ENCODE assay signal across 1 cellular context in genomic region chr2:211860224-211860623, GRCh38.
TF ChIP-seq lines count a peak whose summit lies in the region.

No MANE protein-coding gene starts in this region.

TF ChIP-seq in HEK293, 187 proteins besides CTCF, POLR2A, EP300 and RAD21 (continued from another document and continues in another):
- no peak for TF ChIP-seq ZSCAN18 (tag by site-specific recombination; IDR thresholded peaks at IDR 0.05)
- no peak for TF ChIP-seq ZNF155 (tag by site-specific recombination; IDR thresholded peaks at IDR 0.05)
- TF ChIP-seq ZNF449 (tag by site-specific recombination; IDR thresholded peaks at IDR 0.05): no peak
- no peak for TF ChIP-seq ZNF121 (tag by site-specific recombination; IDR thresholded peaks at IDR 0.05)
- TF ChIP-seq ZBTB48 (tag by site-specific recombination; IDR thresholded peaks at IDR 0.05): no peak
- peak; percentile 93 for TF ChIP-seq OSR2 (tag by site-specific recombination; IDR thresholded peaks at IDR 0.05)
- TF ChIP-seq ZNF610 (tag by site-specific recombination; IDR thresholded peaks at IDR 0.05; ENCODE audit: borderline replicate concordance): 0 out of 2 replicates have a peak, but pooled peaks have one; percentile 17
- peak; percentile 6; the same call in 1 of the 2 replicates for TF ChIP-seq ZBTB6 (tag by site-specific recombination; IDR thresholded peaks at IDR 0.05)
- no peak for TF ChIP-seq ZBTB49 (tag by site-specific recombination; IDR thresholded peaks at IDR 0.05; ENCODE audit: low read depth)
- TF ChIP-seq BCL11B (tag by site-specific recombination; IDR thresholded peaks at IDR 0.05; ENCODE audit: low read depth): peak; percentile 47; the same call in 1 of the 2 replicates
- no peak for TF ChIP-seq KLF16 (tag by site-specific recombination; IDR thresholded peaks at IDR 0.05)
- TF ChIP-seq ZNF175 (tag by site-specific recombination; IDR thresholded peaks at IDR 0.05): no peak
- TF ChIP-seq PRDM4 (tag by site-specific recombination; IDR thresholded peaks at IDR 0.05): peak; percentile 80
- TF ChIP-seq ZNF621 (tag by site-specific recombination; IDR thresholded peaks at IDR 0.05): no peak
- TF ChIP-seq ZNF529 (tag by site-specific recombination; IDR thresholded peaks at IDR 0.05; ENCODE audit: insufficient replicate concordance): no peak
- TF ChIP-seq HOXD13 (CRISPR knock-in tag; IDR thresholded peaks at IDR 0.05; ENCODE audit: borderline replicate concordance): 0 out of 2 replicates have a peak, but pooled peaks have one; percentile 21
- 0 out of 2 replicates have a peak, but pooled peaks have one; percentile 38 for TF ChIP-seq ZFP69B (tag by site-specific recombination; IDR thresholded peaks at IDR 0.05)
- no peak for TF ChIP-seq ZNF132 (tag by site-specific recombination; IDR thresholded peaks at IDR 0.05; ENCODE audit: borderline replicate concordance)
- peak; percentile 89 for TF ChIP-seq FEZF1 (tag by site-specific recombination; IDR thresholded peaks at IDR 0.05)
- no peak for TF ChIP-seq ELK4 (IDR thresholded peaks at IDR 0.05; ENCODE audit: borderline replicate concordance, low read depth, low read length)
- 0 out of 2 replicates have a peak, but pooled peaks have one; percentile 50 for TF ChIP-seq ZNF2 (tag by site-specific recombination; IDR thresholded peaks at IDR 0.05)
- TF ChIP-seq ZNF792 (tag by site-specific recombination; IDR thresholded peaks at IDR 0.05): no peak
- TF ChIP-seq ZNF664 (tag by site-specific recombination; IDR thresholded peaks at IDR 0.05): peak; percentile 85
- TF ChIP-seq ZNF558 (tag by site-specific recombination; IDR thresholded peaks at IDR 0.05): 0 out of 2 replicates have a peak, but pooled peaks have one; percentile 42
- TF ChIP-seq ZNF404 (tag by site-specific recombination; IDR thresholded peaks at IDR 0.05): no peak
- no peak for TF ChIP-seq ZNF174 (tag by site-specific recombination; IDR thresholded peaks at IDR 0.05)
- TF ChIP-seq ZNF266 (tag by site-specific recombination; IDR thresholded peaks at IDR 0.05; ENCODE audit: low read depth): no peak
- TF ChIP-seq ZNF670 (tag by site-specific recombination; IDR thresholded peaks at IDR 0.05; ENCODE audit: low read depth): no peak
- no peak for TF ChIP-seq ZNF362 (tag by site-specific recombination; IDR thresholded peaks at IDR 0.05)
- TF ChIP-seq ZSCAN16 (tag by site-specific recombination; IDR thresholded peaks at IDR 0.05): no peak
- no peak for TF ChIP-seq ZNF785 (tag by site-specific recombination; IDR thresholded peaks at IDR 0.05)
- TF ChIP-seq TSHZ1 (tag by site-specific recombination; IDR thresholded peaks at IDR 0.05; ENCODE audit: borderline replicate concordance): peak; percentile 89; the same call in 1 of the 2 replicates
- TF ChIP-seq ZNF645 (tag by site-specific recombination; IDR thresholded peaks at IDR 0.05): no peak
- TF ChIP-seq ZNF530 (tag by site-specific recombination; IDR thresholded peaks at IDR 0.05; ENCODE audit: low read depth): no peak
- TF ChIP-seq ZNF600 (tag by site-specific recombination; IDR thresholded peaks at IDR 0.05): no peak
- peak; percentile 83; the same call in 1 of the 2 replicates for TF ChIP-seq INSM2 (tag by site-specific recombination; IDR thresholded peaks at IDR 0.05)
- peak; percentile 83 for TF ChIP-seq ZXDB (tag by site-specific recombination; IDR thresholded peaks at IDR 0.05)
- peak; percentile 46; the same call in 1 of the 2 replicates for TF ChIP-seq KLF10 (tag by site-specific recombination; IDR thresholded peaks at IDR 0.05)
- TF ChIP-seq ZNF843 (tag by site-specific recombination; IDR thresholded peaks at IDR 0.05): peak; percentile 96
- TF ChIP-seq ZNF596 (tag by site-specific recombination; IDR thresholded peaks at IDR 0.05): 0 out of 2 replicates have a peak, but pooled peaks have one; percentile 19
- peak; percentile 49; the same call in 1 of the 2 replicates for TF ChIP-seq ZSCAN30 (tag by site-specific recombination; IDR thresholded peaks at IDR 0.05)
- TF ChIP-seq GLI4 (tag by site-specific recombination; IDR thresholded peaks at IDR 0.05): no peak
